ENCODE assay signal across 15 cellular contexts in genomic region chr2:41922177-41922576, GRCh38.
DNase-seq lines count a peak whose midpoint lies in the region; ATAC-seq and TF ChIP-seq lines count a peak whose summit lies in the region.
"Had no signal": no experiment of that assay in that cellular context is flagged by ENCODE, and none has a peak within 500 bp of the region (broad histone marks: within the 10 kb centered on the region; RNA-seq: fewer than 3 reads in every experiment).

No MANE protein-coding gene starts in this region.

- H3F3A ChIP-seq in neural progenitor cell (ENCODE audit: low read depth): no peaks in the 10 kb centered on the region

- H3K4me3 Mint-ChIP-seq in neural progenitor cell: no peak overlapping the region
- H3K4me3 Mint-ChIP-seq: stimulated activated naive CD8-positive, alpha-beta T cell treated with anti-CD3 and anti-CD28 coated beads, Interleukin-15, Interleukin-2, amounts not matched to agents 100 ng/mL and 50 ng/mL, for 24 hours; T-cell had no signal

- TF ChIP-seq CTCF in fibroblast of mammary gland (conservative IDR thresholded peaks at IDR 0.05; ENCODE audit: control insufficient read depth, insufficient read depth, low read depth, low read length): no peak
- TF ChIP-seq CTCF in neural progenitor cell (IDR thresholded peaks at IDR 0.05): no peak

- no peaks in the 10 kb centered on the region for H3K9me3 ChIP-seq in neural progenitor cell (ENCODE audit: low read depth)

- peaks cover 1% of the 10 kb centered on the region for H3K27me3 Mint-ChIP-seq in neural progenitor cell (ENCODE audit: insufficient read depth, low read depth)
- H3K27me3 Mint-ChIP-seq: stimulated activated naive CD8-positive, alpha-beta T cell treated with anti-CD3 and anti-CD28 coated beads, Interleukin-15, Interleukin-2, amounts not matched to agents 100 ng/mL and 50 ng/mL, for 24 hours had no signal

- H3K4me1 ChIP-seq in neural progenitor cell: peaks cover 8% of the 10 kb centered on the region

- H3K4me2 ChIP-seq in neural progenitor cell: no peak overlapping the region

- no peaks in the 10 kb centered on the region for H3K79me2 ChIP-seq in neural progenitor cell (ENCODE audit: low read depth)

- no peak overlapping the region for H3K4me3 ChIP-seq in fibroblast of mammary gland (ENCODE audit: control insufficient read depth, low read depth, low read length)
- no peak overlapping the region for H3K4me3 ChIP-seq in neural progenitor cell

- H3K36me3 Mint-ChIP-seq in neural progenitor cell: no peaks in the 10 kb centered on the region
- H3K36me3 Mint-ChIP-seq: T-cell had no signal

- H2AFZ ChIP-seq in neural progenitor cell (replicated peaks): no peak overlapping the region

- no peaks in the 10 kb centered on the region for H3K27me3 ChIP-seq in neural progenitor cell

- H3K27ac ChIP-seq in neural progenitor cell: no peak overlapping the region

- H3K27ac Mint-ChIP-seq in neural progenitor cell: peak overlapping the region; percentile 37
- H3K27ac Mint-ChIP-seq: stimulated activated naive CD8-positive, alpha-beta T cell treated with anti-CD3 and anti-CD28 coated beads, Interleukin-15, Interleukin-2, amounts not matched to agents 100 ng/mL and 50 ng/mL, for 24 hours; T-cell had no signal

- no peak overlapping the region for H3K9ac ChIP-seq in neural progenitor cell

- peaks cover under 1% of the 10 kb centered on the region for H3K4me1 Mint-ChIP-seq in neural progenitor cell
- H3K4me1 Mint-ChIP-seq: T-cell had no signal

- peak; percentile 58 for DNase-seq in GM04503 (ENCODE audit: low read depth)
- peak; percentile 91 for DNase-seq in NCI-H226
- DNase-seq in fibroblast of mammary gland (ENCODE audit: low read depth): peak; percentile 31
- no peak for DNase-seq in neural progenitor cell (ENCODE audit: low spot score)
- DNase-seq in activated CD8-positive, alpha-beta memory T cell treated with anti-CD3 and anti-CD28 coated beads, Interleukin-2, amount 50 U/mL, for 4 hours: no peak
- DNase-seq in hippocampal formation (lab: John Stamatoyannopoulos, UW): no peak
- DNase-seq: activated CD4-positive, alpha-beta T cell treated with anti-CD3 and anti-CD28 coated beads, Interleukin-2, amount 50 U/mL, for 4 hours; activated gamma-delta T cell; central memory CD4-positive, alpha-beta T cell; NCI-H187; stimulated activated CD4-positive, alpha-beta T cell treated with anti-CD3 and anti-CD28 coated beads, Interleukin-4, amount 100 ng/mL, for 1 hour; T-cell had no signal

- no peaks in the 10 kb centered on the region for H3K36me3 ChIP-seq in neural progenitor cell

- H3K9me3 Mint-ChIP-seq in neural progenitor cell: peaks cover 4% of the 10 kb centered on the region
- H3K9me3 Mint-ChIP-seq: stimulated activated naive CD8-positive, alpha-beta T cell treated with anti-CD3 and anti-CD28 coated beads, Interleukin-15, Interleukin-2, amounts not matched to agents 100 ng/mL and 50 ng/mL, for 24 hours had no signal

- ATAC-seq in GM19023 (IDR thresholded peaks at IDR 0.05; ENCODE audit: unreplicated experiment) (no peak), GM21515 (IDR thresholded peaks at IDR 0.05; ENCODE audit: unreplicated experiment) (no peak)
- ATAC-seq: T-cell had no signal

- no peaks in the 10 kb centered on the region for H4K20me1 ChIP-seq in neural progenitor cell (ENCODE audit: low read depth)

Comparison
In these comparisons a context has a peak if more than half of its experiments do, and no peak if none do; other contexts are left out.
1. DNase-seq: peak in GM04503 (single experiment), NCI-H226 (single experiment) and fibroblast of mammary gland (single experiment); none in neural progenitor cell (single experiment), activated CD8-positive, alpha-beta memory T cell treated with anti-CD3 and anti-CD28 coated beads, Interleukin-2, amount 50 U/mL, for 4 hours (single experiment) and hippocampal formation (0 of 2).